ENCODE assay signal across 8 cellular contexts in the genomic region with DNA sequence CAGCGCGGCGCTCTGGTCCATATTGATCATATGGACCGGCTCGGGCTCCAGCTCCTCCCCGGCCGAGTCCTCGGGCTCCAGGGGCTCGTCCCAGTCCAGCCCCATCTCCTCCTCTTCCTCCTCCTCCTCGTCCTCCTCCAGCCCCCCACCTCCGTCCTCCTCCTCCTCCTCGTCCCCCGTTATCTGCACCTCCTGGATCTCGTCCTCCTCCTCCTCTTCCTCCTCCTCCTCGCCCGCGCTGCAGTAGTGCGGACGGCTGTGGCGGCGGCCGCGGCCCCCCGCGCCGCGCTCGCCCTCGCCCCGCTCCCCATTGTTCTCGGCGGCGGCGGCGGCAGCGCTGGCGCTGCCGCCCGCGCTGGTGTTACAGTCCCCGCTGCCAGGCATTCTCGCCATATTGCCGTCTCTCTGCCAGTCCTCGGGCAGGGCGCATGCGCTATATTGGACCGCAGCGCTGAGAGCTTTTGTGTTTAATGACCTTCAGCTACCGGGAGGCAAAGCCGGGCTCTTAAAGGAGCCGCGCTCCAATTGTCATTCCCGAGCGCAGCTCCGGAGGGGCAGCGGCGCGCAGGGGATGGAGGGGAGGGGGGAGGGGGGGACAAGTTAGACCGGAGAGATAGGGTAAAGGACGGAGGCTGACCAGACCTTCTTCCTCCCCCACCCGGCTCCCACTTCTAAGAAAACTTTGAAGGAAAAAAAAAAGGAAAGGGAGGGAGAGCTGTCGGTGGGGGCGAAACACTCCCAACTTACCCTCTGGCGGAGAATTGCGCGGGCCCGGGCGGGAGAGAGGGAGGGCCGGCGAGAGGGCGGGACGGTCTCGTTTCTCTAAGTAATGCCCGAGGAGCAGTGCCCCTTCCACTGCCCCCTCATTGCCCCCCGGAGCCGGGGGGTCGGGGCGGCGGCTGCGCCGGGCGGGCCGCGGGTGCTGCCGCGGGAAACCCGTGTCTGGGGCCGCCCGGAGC. TPM values are rescaled to one million over a fixed set of nuclear protein-coding genes. Genes with fewer than 3 reads are reported as not detected.
DNase-seq lines count a peak whose midpoint lies in the region; TF ChIP-seq lines count a peak whose summit lies in the region.

A gene (minus strand): TSS at position 410 of the 959 bp plus-strand sequence. CDS start 17 bp downstream, at position 393.

- H3K4me3 Mint-ChIP-seq in type B pancreatic cell, result peak within 1 kb of the TSS; percentile 95

- peak within 1 kb of the TSS; percentile 97 for H4K8ac ChIP-seq in trophoblast cell (ENCODE audit: low read depth, low read length)

- H3K18ac ChIP-seq in trophoblast cell (ENCODE audit: low read length), result peak within 1 kb of the TSS; percentile 87

- peak within 1 kb of the TSS; percentile 98 for H3K14ac ChIP-seq in trophoblast cell (ENCODE audit: low read length)

- TF ChIP-seq POLR2A in NB4 (IDR thresholded peaks at IDR 0.05; ENCODE audit: extremely low read depth, insufficient read length), result no peak

- peak within 1 kb of the TSS; percentile 78 for H3K4me2 ChIP-seq in trophoblast cell (ENCODE audit: low read length)

- no peaks in the 10 kb centered on the region for H3K9me3 ChIP-seq in trophoblast cell (ENCODE audit: insufficient read depth, low read depth, low read length)

- peak within 1 kb of the TSS; percentile 91 for H3K27ac Mint-ChIP-seq in type B pancreatic cell

- H3K9me3 Mint-ChIP-seq in type B pancreatic cell, result no peaks in the 10 kb centered on the region

- no CpG with 5 or more reads among the region's 89 CpGs for WGBS in trophoblast cell (ENCODE audit: extremely low coverage, insufficient coverage, insufficient read length)

- TF ChIP-seq CTCF in NB4 (IDR thresholded peaks at IDR 0.05; ENCODE audit: low read depth, low read length), result no peak
- TF ChIP-seq CTCF in type B pancreatic cell (conservative IDR thresholded peaks at IDR 0.05), result no peak

- peaks cover 26% of the 10 kb centered on the region for H3K27me3 Mint-ChIP-seq in type B pancreatic cell

- H3K23ac ChIP-seq in trophoblast cell (ENCODE audit: low read length), result no peak within 1 kb of the TSS

- peaks cover 20% of the 10 kb centered on the region for H3K79me2 ChIP-seq in trophoblast cell (ENCODE audit: control insufficient read depth, insufficient read depth, low read length, poor library complexity)

- peaks cover 25% of the 10 kb centered on the region for H3K79me1 ChIP-seq in trophoblast cell (ENCODE audit: low read length)

- H4K12ac ChIP-seq in trophoblast cell (ENCODE audit: low read depth, low read length), result peak within 1 kb of the TSS; percentile 55

- peaks cover 0 to 2% of the 10 kb centered on the region in 2 experiments for H3K36me3 ChIP-seq in trophoblast cell (ENCODE audit: control insufficient read depth in 1 of 2, insufficient read depth in 2 of 2, low read length in 2 of 2)

- H3K9ac ChIP-seq in trophoblast cell (ENCODE audit: low read length), result peak within 1 kb of the TSS; percentile 66

- DNase-seq in HEK293T (ENCODE audit: extremely low spot score) (peak; percentile 90), NB4 (ENCODE audit: low read depth) (peak; percentile 86), SKM-1 (lab: John Stamatoyannopoulos, UW; ENCODE audit: unreplicated experiment) (peak; percentile 55), cardiac septum (ENCODE audit: low spot score) (peak; percentile 91), trophoblast cell (peak; percentile 68 to 84), type B pancreatic cell (ENCODE audit: extremely low spot score, unreplicated experiment) (peak; percentile 85)
- peak; percentile 41 for DNase-seq in activated naive CD8-positive, alpha-beta T cell treated with anti-CD3 and anti-CD28 coated beads, Interleukin-2, amount 50 U/mL, for 16 hours (ENCODE audit: low read depth, low spot score)

- no peaks in the 10 kb centered on the region for H3K27me3 ChIP-seq in trophoblast cell (ENCODE audit: insufficient read depth, low read length)

- peaks cover 22% of the 10 kb centered on the region for H3K36me3 Mint-ChIP-seq in type B pancreatic cell

- H2BK120ac ChIP-seq in trophoblast cell (ENCODE audit: insufficient read depth, low read length, poor library complexity), result peak within 1 kb of the TSS; percentile 97

- peak within 1 kb of the TSS; percentile 73 for H2AFZ ChIP-seq in trophoblast cell (ENCODE audit: insufficient read depth, low read length, poor library complexity)

- peak within 1 kb of the TSS; percentile 97 for H4K91ac ChIP-seq in trophoblast cell (ENCODE audit: low read depth, low read length)

- no peak within 1 kb of the TSS for H2AK5ac ChIP-seq in trophoblast cell (ENCODE audit: low read length)

- peak within 1 kb of the TSS; percentile 88 for H2BK5ac ChIP-seq in trophoblast cell (ENCODE audit: low read depth, low read length, poor library complexity)

- H3K4me1 Mint-ChIP-seq in type B pancreatic cell (ENCODE audit: unreplicated experiment), result peaks cover 46% of the 10 kb centered on the region

- CTCF ChIA-PET in HEK293T (lab: Yijun Ruan, JAX), result interaction anchor here (0.6 to 0.9 kb wide), 2 partner anchors 9 to 12 kb away, joined by 4 read pairs; no protein-coding TSS in a partner anchor

- H3K4me3 ChIP-seq in GM08714 (ENCODE audit: low read length), result peak within 1 kb of the TSS; percentile 78
- H3K4me3 ChIP-seq in NB4 (ENCODE audit: low read depth, low read length), result peak within 1 kb of the TSS; percentile 53
- H3K4me3 ChIP-seq in trophoblast cell (ENCODE audit: low read depth, low read length), result peak within 1 kb of the TSS; percentile 87

- H3K4ac ChIP-seq in trophoblast cell (ENCODE audit: low read depth, low read length), result peak within 1 kb of the TSS; percentile 91

- H2BK12ac ChIP-seq in trophoblast cell (ENCODE audit: low read length), result peak within 1 kb of the TSS; percentile 81

- H3K27ac ChIP-seq in trophoblast cell (ENCODE audit: low read depth, low read length), result peak within 1 kb of the TSS; percentile 96

- intact Hi-C loops in cardiac septum (cut with DNase I), result loop anchor here (2.0 to 5.0 kb wide), 2 partner anchors 36 to 108 kb away; no protein-coding TSS in a partner anchor

- peaks cover 25 to 28% of the 10 kb centered on the region in 2 experiments for H3K4me1 ChIP-seq in trophoblast cell (ENCODE audit: control insufficient read depth in 1 of 2, insufficient read depth in 2 of 2, low read length in 2 of 2)

- POLR2A ChIA-PET in HEK293T (lab: Yijun Ruan, JAX), result interaction anchor here (0.5 to 1.4 kb wide), 6 partner anchors 9 to 232 kb away, joined by 3 to 5 read pairs (median 4); no protein-coding TSS in a partner anchor

TF ChIP-seq in HEK293T, 16 proteins besides CTCF, POLR2A, EP300 and RAD21:
- TF ChIP-seq L3MBTL2 (conservative IDR thresholded peaks at IDR 0.05), result no peak
- TF ChIP-seq, protein P1, sequence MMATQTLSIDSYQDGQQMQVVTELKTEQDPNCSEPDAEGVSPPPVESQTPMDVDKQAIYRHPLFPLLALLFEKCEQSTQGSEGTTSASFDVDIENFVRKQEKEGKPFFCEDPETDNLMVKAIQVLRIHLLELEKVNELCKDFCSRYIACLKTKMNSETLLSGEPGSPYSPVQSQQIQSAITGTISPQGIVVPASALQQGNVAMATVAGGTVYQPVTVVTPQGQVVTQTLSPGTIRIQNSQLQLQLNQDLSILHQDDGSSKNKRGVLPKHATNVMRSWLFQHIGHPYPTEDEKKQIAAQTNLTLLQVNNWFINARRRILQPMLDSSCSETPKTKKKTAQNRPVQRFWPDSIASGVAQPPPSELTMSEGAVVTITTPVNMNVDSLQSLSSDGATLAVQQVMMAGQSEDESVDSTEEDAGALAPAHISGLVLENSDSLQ (IDR thresholded peaks at IDR 0.05), result no peak
- TF ChIP-seq ARNT (IDR thresholded peaks at IDR 0.05), result no peak
- no peak for TF ChIP-seq FOXM1 (IDR thresholded peaks at IDR 0.05; ENCODE audit: borderline replicate concordance)
TF ChIP-seq in HEK293T: peak in this region for 0.

RNA-seq across cellular contexts. Expression of the gene that starts here (rescaled TPM):
- total RNA-seq in cardiac septum, result 10.1 TPM
- 36.1 and 38.7 TPM in 2 replicates for polyA plus RNA-seq in trophoblast cell (2013)
- 83.8 and 163 TPM in 2 replicates for total RNA-seq in type B pancreatic cell (ENCODE audit: low replicate concordance)

Comparison
In these comparisons a context has a peak if more than half of its experiments do, and no peak if none do; other contexts are left out.
1. Peak in every context shown above with its lines: DNase-seq, H3K4me3 ChIP-seq and H3K27ac ChIP-seq.
2. DNase-seq: peak in every context shown above with its lines; median percentile 91 in cardiac septum; 90 in HEK293T; 86 in NB4; 85 in type B pancreatic cell; 76 in trophoblast cell; 55 in SKM-1; 41 in activated naive CD8-positive, alpha-beta T cell treated with anti-CD3 and anti-CD28 coated beads, Interleukin-2, amount 50 U/mL, for 16 hours.